Comparison of ENCODE assay signal across 21 cellular contexts in the genomic region with DNA sequence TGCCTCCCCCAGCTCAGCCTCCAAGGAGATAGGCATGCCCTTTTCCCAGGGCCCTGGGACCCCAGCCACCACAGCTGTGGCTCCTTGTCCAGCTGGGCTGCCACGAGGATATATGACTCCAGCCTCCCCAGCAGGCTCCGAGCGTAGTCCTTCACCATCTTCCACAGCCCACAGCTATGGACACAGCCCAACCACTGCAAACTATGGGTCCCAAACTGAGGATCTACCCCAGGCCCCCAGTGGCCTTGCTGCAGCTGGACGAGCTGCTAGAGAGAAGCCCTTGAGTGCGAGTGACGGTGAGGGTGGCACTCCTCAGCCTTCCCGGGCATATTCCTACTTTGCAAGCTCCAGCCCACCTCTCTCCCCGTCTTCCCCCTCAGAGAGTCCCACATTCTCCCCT. TPM values are rescaled to one million over a fixed set of nuclear protein-coding genes. Genes with fewer than 3 reads are reported as not detected.
DNase-seq lines count a peak whose midpoint lies in the region; ATAC-seq and TF ChIP-seq lines count a peak whose summit lies in the region.
"Had no signal": no experiment of that assay in that cellular context is flagged by ENCODE, and none has a peak within 500 bp of the region (broad histone marks: within the 10 kb centered on the region; RNA-seq: fewer than 3 reads in every experiment).

No MANE protein-coding gene starts in this region.

- no peak overlapping the region for H2BK12ac ChIP-seq in H9 (ENCODE audit: insufficient read length, low read depth, low read length)
- no peak overlapping the region for H2BK12ac ChIP-seq in neuronal stem cell (ENCODE audit: low read length)

- H3K23me2 ChIP-seq in H9 (ENCODE audit: insufficient read length, low read depth, low read length, poor library complexity, severe bottlenecking): no peaks in the 10 kb centered on the region

- H3K4me2 ChIP-seq in BLaER1 treated with 17β-estradiol and CSF1 and Interleukin-3, amounts not matched to agents 10 nM and 100 nM: peak overlapping the region in 8 of 11 experiments; percentile 66 to 85 (median 79); a peak in 16 of 22 replicates
- H3K4me2 ChIP-seq in H9 (ENCODE audit: insufficient read depth, insufficient read length, low read length) (no peak overlapping the region), neuronal stem cell (ENCODE audit: insufficient read depth, low read length, poor library complexity, severe bottlenecking) (no peak overlapping the region)
- H3K4me2 ChIP-seq: GM23338 had no signal

- H2AK5ac ChIP-seq in H9 (ENCODE audit: insufficient read length, low read length) (no peak overlapping the region), neuronal stem cell (ENCODE audit: low read depth, low read length) (no peak overlapping the region)

- DNase-seq in H9 (no peak), left kidney (ENCODE audit: low read depth, low spot score) (peak; percentile 59), neuronal stem cell (ENCODE audit: low spot score) (no peak), medulla oblongata (ENCODE audit: extremely low spot score) (no peak)
- DNase-seq in activated CD4-positive, alpha-beta T cell treated with anti-CD3 and anti-CD28 coated beads for 48 hours: no peak
- DNase-seq: ACHN; AML-193; C1 segment of cervical spinal cord; CD4-positive, CD25-positive, alpha-beta regulatory T cell; CD8-positive, alpha-beta memory T cell; COR-L47; DMS 273 treated with DMSO at 0.1 percent for 48 hours; DMS53; GDM1; H7; KBM-7 had no signal

- H2BK15ac ChIP-seq in H9 (ENCODE audit: low read depth, low read length): no peak overlapping the region
- H2BK15ac ChIP-seq in neuronal stem cell (ENCODE audit: low read length): no peak overlapping the region

- peaks cover 0 to 25% (median 0%) of the 10 kb centered on the region in 11 experiments; a peak in 5 of 22 replicates for H4K20me1 ChIP-seq in BLaER1 treated with 17β-estradiol and CSF1 and Interleukin-3, amounts not matched to agents 10 nM and 100 nM
- no peaks in the 10 kb centered on the region for H4K20me1 ChIP-seq in H9 (ENCODE audit: control insufficient read depth, insufficient read depth, insufficient read length)

- no peaks in the 10 kb centered on the region for H3K9me3 Mint-ChIP-seq in H9
- H3K9me3 Mint-ChIP-seq: CD8-positive, alpha-beta memory T cell; GM23338; IgD-negative memory B cell had no signal

- no peaks in the 10 kb centered on the region for H3K4me1 Mint-ChIP-seq in H9
- H3K4me1 Mint-ChIP-seq: CD4-positive, CD25-positive, alpha-beta regulatory T cell; CD8-positive, alpha-beta memory T cell had no signal

- no peak for ATAC-seq in GM21576 (IDR thresholded peaks at IDR 0.05; ENCODE audit: unreplicated experiment)
- ATAC-seq: GM23338, HepG2 had no signal

- no peak overlapping the region for H3K4me3 ChIP-seq in BLaER1 treated with 17β-estradiol and CSF1 and Interleukin-3, amounts not matched to agents 10 nM and 100 nM
- no peak overlapping the region for H3K4me3 ChIP-seq in neuronal stem cell (ENCODE audit: low read length in 2 of 2)
- H3K4me3 ChIP-seq: GM23338 had no signal

- H3K18ac ChIP-seq in H9 (ENCODE audit: insufficient read length, low read depth, low read length) (no peak overlapping the region), neuronal stem cell (ENCODE audit: low read length) (peak overlapping the region; percentile 57)

- no peak overlapping the region for H3K56ac ChIP-seq in H9 (ENCODE audit: insufficient read length, low read depth, low read length)

- H4K91ac ChIP-seq in H9 (ENCODE audit: insufficient read length, low read depth, low read length) (no peak overlapping the region), neuronal stem cell (ENCODE audit: low read depth, low read length, poor library complexity) (no peak overlapping the region)

- H2BK120ac ChIP-seq in H9 (ENCODE audit: low read depth, low read length, poor library complexity, severe bottlenecking) (no peak overlapping the region), neuronal stem cell (ENCODE audit: low read depth, low read length) (no peak overlapping the region)

- H3T11ph ChIP-seq in H9 (ENCODE audit: low read length): no peak overlapping the region

- H3K4ac ChIP-seq in H9 (ENCODE audit: low read depth, low read length) (no peak overlapping the region), neuronal stem cell (ENCODE audit: low read length) (no peak overlapping the region)

- H3K9ac ChIP-seq in BLaER1 treated with 17β-estradiol and CSF1 and Interleukin-3, amounts not matched to agents 10 nM and 100 nM: no peak overlapping the region
- no peak overlapping the region for H3K9ac ChIP-seq in H9 (ENCODE audit: extremely low read depth, insufficient read length, low read length)
- H3K9ac ChIP-seq in neuronal stem cell (ENCODE audit: low read depth, low read length, poor library complexity): no peak overlapping the region

- H3K4me1 ChIP-seq in BLaER1 treated with 17β-estradiol and CSF1 and Interleukin-3, amounts not matched to agents 10 nM and 100 nM: peaks cover 16 to 81% (median 67%) of the 10 kb centered on the region in 10 experiments
- H3K4me1 ChIP-seq in H9 (ENCODE audit: insufficient read depth, low read length): no peaks in the 10 kb centered on the region
- H3K4me1 ChIP-seq in neuronal stem cell (ENCODE audit: control insufficient read depth in 2 of 2, insufficient read depth in 1 of 2, low read depth in 1 of 2, low read length in 2 of 2): peaks cover 0 to 2% of the 10 kb centered on the region in 2 donors

- no peaks in the 10 kb centered on the region; a peak in 3 of 22 replicates for H3K27me3 ChIP-seq in BLaER1 treated with 17β-estradiol and CSF1 and Interleukin-3, amounts not matched to agents 10 nM and 100 nM
- H3K27me3 ChIP-seq in H9 (ENCODE audit: insufficient read depth, low read length) (no peaks in the 10 kb centered on the region), neuronal stem cell (ENCODE audit: control insufficient read depth in 3 of 3, insufficient read depth in 3 of 3, low read depth in 1 of 3, low read length in 3 of 3) (no peaks in the 10 kb centered on the region)

- no peak for TF ChIP-seq CTCF in H9 (conservative IDR thresholded peaks at IDR 0.05)

- no peak overlapping the region for H4K5ac ChIP-seq in H9 (ENCODE audit: insufficient read length, low read depth, low read length)

- no peaks in the 10 kb centered on the region for H3K27me3 Mint-ChIP-seq in H9 (ENCODE audit: low read depth)
- H3K27me3 Mint-ChIP-seq: IgD-negative memory B cell had no signal

- no peak overlapping the region for H2BK20ac ChIP-seq in H9 (ENCODE audit: low read depth, low read length, poor library complexity, severe bottlenecking)

- H4K8ac ChIP-seq in H9 (replicated peaks; ENCODE audit: insufficient read length, low read depth, low read length): no peak overlapping the region
- no peak overlapping the region for H4K8ac ChIP-seq in neuronal stem cell (ENCODE audit: low read depth, low read length)

- no peak overlapping the region for H2AFZ ChIP-seq in H9 (ENCODE audit: low read length)
- no peak overlapping the region for H2AFZ ChIP-seq in neuronal stem cell (ENCODE audit: low read length)
- H2AFZ ChIP-seq: GM23338 had no signal

- WGBS in H9 (ENCODE audit: extremely low coverage, insufficient read length, low lambda C conversion rate): no CpG with 5 or more reads among the region's 8 CpGs
- no CpG with 5 or more reads among the region's 8 CpGs for WGBS in neuronal stem cell (ENCODE audit: extremely low coverage in 2 of 2, insufficient read length in 2 of 2, insufficient replicate concordance in 1 of 2), 2 donors

- no peak overlapping the region for H3K4me3 Mint-ChIP-seq in H9
- H3K4me3 Mint-ChIP-seq: CD4-positive, CD25-positive, alpha-beta regulatory T cell; CD8-positive, alpha-beta memory T cell; GM23338 had no signal

- no peaks in the 10 kb centered on the region for H3K79me2 ChIP-seq in H9 (ENCODE audit: insufficient read depth, low read length)

- peaks cover 0 to 15% (median 0%) of the 10 kb centered on the region in 11 experiments; a peak in 7 of 22 replicates for H3K9me3 ChIP-seq in BLaER1 treated with 17β-estradiol and CSF1 and Interleukin-3, amounts not matched to agents 10 nM and 100 nM (replicated peaks in 1 of 11)
- H3K9me3 ChIP-seq in H9 (ENCODE audit: control insufficient read depth, low read depth, low read length) (no peaks in the 10 kb centered on the region), neuronal stem cell (replicated peaks in 1 of 2; ENCODE audit: control insufficient read depth in 2 of 2, insufficient read depth in 1 of 2, low read depth in 1 of 2, low read length in 2 of 2) (no peaks in the 10 kb centered on the region)

- no peaks in the 10 kb centered on the region for H3K36me3 ChIP-seq in BLaER1 treated with 17β-estradiol and CSF1 and Interleukin-3, amounts not matched to agents 10 nM and 100 nM
- peaks cover 0 to 43% of the 10 kb centered on the region in 2 donors for H3K36me3 ChIP-seq in neuronal stem cell (replicated peaks in 1 of 2; ENCODE audit: control insufficient read depth in 2 of 2, insufficient read depth in 2 of 2, low read length in 2 of 2)

- H3K27ac ChIP-seq in BLaER1 treated with 17β-estradiol and CSF1 and Interleukin-3, amounts not matched to agents 10 nM and 100 nM: no peak overlapping the region
- H3K27ac ChIP-seq in H9 (ENCODE audit: insufficient read length, low read depth, low read length) (no peak overlapping the region), neuronal stem cell (replicated peaks; ENCODE audit: low read length) (no peak overlapping the region)

- H3K36me3 Mint-ChIP-seq in H9 (ENCODE audit: insufficient read depth in 1 of 3, low read depth in 3 of 3): no peaks in the 10 kb centered on the region; a peak in 1 of 7 replicates
- H3K36me3 Mint-ChIP-seq: CD4-positive, CD25-positive, alpha-beta regulatory T cell; CD8-positive, alpha-beta memory T cell had no signal

- no peaks in the 10 kb centered on the region for H3K79me1 ChIP-seq in H9 (ENCODE audit: insufficient read depth, low read depth, low read length, poor library complexity, severe bottlenecking)
- H3K79me1 ChIP-seq in neuronal stem cell (ENCODE audit: low read depth, low read length): peaks cover 2% of the 10 kb centered on the region

- H3K14ac ChIP-seq in H9 (ENCODE audit: insufficient read depth, low read length) (no peak overlapping the region; the same call in 1 of the 2 replicates), neuronal stem cell (ENCODE audit: low read length) (peak overlapping the region; percentile 71)

- no peak overlapping the region for H3K23ac ChIP-seq in H9 (ENCODE audit: insufficient read length, low read depth, low read length)
- H3K23ac ChIP-seq in neuronal stem cell (ENCODE audit: low read depth, low read length, poor library complexity): peak overlapping the region; percentile 65

- no peak overlapping the region for H2BK5ac ChIP-seq in H9 (ENCODE audit: insufficient read length, low read length)
- H2BK5ac ChIP-seq in neuronal stem cell (ENCODE audit: low read length): peak overlapping the region; percentile 24

- H3K27ac Mint-ChIP-seq in H9: peak overlapping the region; percentile 57 to 79 (median 68); a peak in 3 of 7 replicates
- H3K27ac Mint-ChIP-seq: CD8-positive, alpha-beta memory T cell; GM23338; IgD-negative memory B cell had no signal

RNA-seq across cellular contexts. Expression of a gene that starts 20.5 kb away (rescaled TPM):
- 215 and 220 TPM in 2 replicates for total RNA-seq in H9 (2021)
- 50.1 TPM for polyA plus RNA-seq in neuronal stem cell (2013, experiment 1 of 2)
- 46.8 TPM for polyA plus RNA-seq in neuronal stem cell (2013, experiment 2 of 2)

RNA-seq across cellular contexts. Expression of a gene that starts 35.6 kb away (rescaled TPM):
- total RNA-seq in H9 (2021): 8.9 and 9.3 TPM in 2 replicates
- 10.4 TPM for polyA plus RNA-seq in neuronal stem cell (2013, experiment 1 of 2)
- 11.3 TPM for polyA plus RNA-seq in neuronal stem cell (2013, experiment 2 of 2)

RNA-seq across cellular contexts. Expression of a gene that starts 35.7 kb away (rescaled TPM):
- total RNA-seq in H9 (2021): 39.9 and 40.6 TPM in 2 replicates
- 21.9 TPM for polyA plus RNA-seq in neuronal stem cell (2013, experiment 1 of 2)
- 20.9 TPM for polyA plus RNA-seq in neuronal stem cell (2013, experiment 2 of 2)

Comparison
In these comparisons a context has a peak if more than half of its experiments do, and no peak if none do; other contexts are left out.
1. H3K4me2 ChIP-seq: peak in BLaER1 treated with 17β-estradiol and CSF1 and Interleukin-3, amounts not matched to agents 10 nM and 100 nM (8 of 11); none in H9 (single experiment) and neuronal stem cell (single experiment).